Comparison of ENCODE assay signal across 8 cellular contexts in genomic region chr7:90594791-90595317, GRCh38. TPM values are rescaled to one million over a fixed set of nuclear protein-coding genes. Genes with fewer than 3 reads are reported as not detected.
DNase-seq lines count a peak whose midpoint lies in the region; TF ChIP-seq lines count a peak whose summit lies in the region.

No MANE protein-coding gene starts in this region.

- H3K9me3 Mint-ChIP-seq in mesothelial cell of epicardium, result no peaks in the 10 kb centered on the region

- peak overlapping the region; percentile 58 for H3K4me3 ChIP-seq in NB4 (ENCODE audit: low read depth, low read length)

- H3K4me1 Mint-ChIP-seq in mesothelial cell of epicardium, result peaks cover 42% of the 10 kb centered on the region

- TF ChIP-seq CTCF in NB4 (IDR thresholded peaks at IDR 0.05; ENCODE audit: low read depth, low read length) (no peak), mesothelial cell of epicardium (IDR thresholded peaks at IDR 0.05; ENCODE audit: unreplicated experiment) (no peak)

- H3K4me3 Mint-ChIP-seq in mesothelial cell of epicardium, result peak overlapping the region; percentile 92

- TF ChIP-seq POLR2A in NB4 (IDR thresholded peaks at IDR 0.05; ENCODE audit: extremely low read depth, insufficient read length), result no peak

- peak overlapping the region; percentile 93 for H3K27ac Mint-ChIP-seq in mesothelial cell of epicardium

- H3K27me3 Mint-ChIP-seq in mesothelial cell of epicardium (ENCODE audit: low read depth), result no peaks in the 10 kb centered on the region

- DNase-seq in EH (ENCODE audit: low read depth), result peak; percentile 76
- peak; percentile 86 for DNase-seq in NB4 (ENCODE audit: low read depth)
- DNase-seq in dermis blood vessel endothelial cell, result peak; percentile 92
- DNase-seq in mesothelial cell of epicardium (ENCODE audit: low spot score in 2 of 2, unreplicated experiment in 2 of 2), result no peak
- DNase-seq in activated gamma-delta T cell treated with Interleukin-2 at 50 U/mL for 16 hours, result no peak
- no peak for DNase-seq in stimulated activated CD4-positive, alpha-beta T cell treated with anti-CD3 and anti-CD28 coated beads, Interleukin-2, amount 100 ng/mL, for 24 hours
- DNase-seq in stimulated activated naive CD4-positive, alpha-beta T cell treated with Interleukin-2 at 50 U/mL for 16 hours (lab: John Stamatoyannopoulos, UW), result no peak
- DNase-seq in inferior parietal cortex (ENCODE audit: extremely low spot score), result no peak

- H3K36me3 Mint-ChIP-seq in mesothelial cell of epicardium, result no peaks in the 10 kb centered on the region

RNA-seq across cellular contexts. Expression of gene CDK14, which starts 1.3 kb away (rescaled TPM):
- 3.0 and 3.2 TPM in 2 replicates for total RNA-seq in dermis blood vessel endothelial cell
- 64.6 to 70.4 TPM (median 68.5 TPM) in 3 replicates for total RNA-seq in mesothelial cell of epicardium

Comparison
In these comparisons a context has a peak if more than half of its experiments do, and no peak if none do; other contexts are left out.
1. DNase-seq: peak in EH (single experiment), NB4 (single experiment) and dermis blood vessel endothelial cell (single experiment); none in mesothelial cell of epicardium (0 of 2), activated gamma-delta T cell treated with Interleukin-2 at 50 U/mL for 16 hours (single experiment), stimulated activated CD4-positive, alpha-beta T cell treated with anti-CD3 and anti-CD28 coated beads, Interleukin-2, amount 100 ng/mL, for 24 hours (0 of 2), stimulated activated naive CD4-positive, alpha-beta T cell treated with Interleukin-2 at 50 U/mL for 16 hours (single experiment) and inferior parietal cortex (single experiment).
2. RNA of gene CDK14, which starts 1.3 kb away (total RNA-seq): 64.6 to 70.4 TPM in mesothelial cell of epicardium; 3.0 to 3.2 TPM in dermis blood vessel endothelial cell; every median in the first group is over 10 times any median in the second.